Comparison of ENCODE assay signal across 8 cellular contexts in genomic region chr1:24640288-24640687, GRCh38. TPM values are rescaled to one million over a fixed set of nuclear protein-coding genes. Genes with fewer than 3 reads are reported as not detected.
A peak's percentile ranks its signal among the peaks of the same experiment; 100 is the strongest.
DNase-seq lines count a peak whose midpoint lies in the region; ATAC-seq and TF ChIP-seq lines count a peak whose summit lies in the region.

No MANE protein-coding gene starts in this region.

- DNase-seq in activated CD4-positive, alpha-beta T cell treated with anti-CD3 and anti-CD28 coated beads, Interleukin-2, amount 10 ng/mL, durations not matched to agents 7 days and 5 days = no peak
- DNase-seq in activated CD4-positive, alpha-beta T cell treated with anti-CD3 and anti-CD28 coated beads, Interleukin-2, amount 50 U/mL, for 48 hours = no peak
- peak; percentile 32 for DNase-seq in colonic mucosa
- no peak for DNase-seq in osteocyte (ENCODE audit: extremely low spot score, unreplicated experiment)
- DNase-seq in epidermal melanocyte (ENCODE audit: insufficient read length, low spot score) = no peak
- DNase-seq in NCI-H146 treated with DMSO at 0.1 percent for 48 hours (lab: John Stamatoyannopoulos, UW; ENCODE audit: unreplicated experiment) = no peak

- peaks cover 32% of the 10 kb centered on the region for H3K4me1 Mint-ChIP-seq in activated CD4-positive, alpha-beta T cell treated with anti-CD3 and anti-CD28 coated beads, Interleukin-2, amount 10 ng/mL, durations not matched to agents 7 days and 5 days
- peaks cover 21 to 28% (median 24%) of the 10 kb centered on the region in 3 donors for H3K4me1 Mint-ChIP-seq in IgD-negative memory B cell
- H3K4me1 Mint-ChIP-seq in osteocyte (ENCODE audit: unreplicated experiment) = peaks cover 22% of the 10 kb centered on the region

- H3K4me1 ChIP-seq in colonic mucosa = no peaks in the 10 kb centered on the region

- peaks cover 13% of the 10 kb centered on the region for H3K27me3 Mint-ChIP-seq in activated CD4-positive, alpha-beta T cell treated with anti-CD3 and anti-CD28 coated beads, Interleukin-2, amount 10 ng/mL, durations not matched to agents 7 days and 5 days
- H3K27me3 Mint-ChIP-seq in IgD-negative memory B cell = no peaks in the 10 kb centered on the region
- peaks cover 23% of the 10 kb centered on the region for H3K27me3 Mint-ChIP-seq in osteocyte (ENCODE audit: unreplicated experiment)

- H3K27ac Mint-ChIP-seq in activated CD4-positive, alpha-beta T cell treated with anti-CD3 and anti-CD28 coated beads, Interleukin-2, amount 10 ng/mL, durations not matched to agents 7 days and 5 days = peak overlapping the region; percentile 100
- peak overlapping the region in 2 of 3 donors; percentile 19 to 91 for H3K27ac Mint-ChIP-seq in IgD-negative memory B cell
- no peak overlapping the region for H3K27ac Mint-ChIP-seq in osteocyte (ENCODE audit: unreplicated experiment)

- no peaks in the 10 kb centered on the region for H3K9me3 ChIP-seq in colonic mucosa

- no peak overlapping the region for H3K27ac ChIP-seq in colonic mucosa

- no peak for TF ChIP-seq CTCF in colonic mucosa (IDR thresholded peaks at IDR 0.05)
- no peak for TF ChIP-seq CTCF in osteocyte (IDR thresholded peaks at IDR 0.05)

- intact Hi-C loops in colonic mucosa (cut with DNase I) = no loop called here

- no peaks in the 10 kb centered on the region for H3K9me3 Mint-ChIP-seq in activated CD4-positive, alpha-beta T cell treated with anti-CD3 and anti-CD28 coated beads, Interleukin-2, amount 10 ng/mL, durations not matched to agents 7 days and 5 days
- H3K9me3 Mint-ChIP-seq in IgD-negative memory B cell = no peaks in the 10 kb centered on the region
- H3K9me3 Mint-ChIP-seq in osteocyte (ENCODE audit: unreplicated experiment) = no peaks in the 10 kb centered on the region

- H3K36me3 Mint-ChIP-seq in activated CD4-positive, alpha-beta T cell treated with anti-CD3 and anti-CD28 coated beads, Interleukin-2, amount 10 ng/mL, durations not matched to agents 7 days and 5 days (ENCODE audit: low read depth) = peaks cover 9% of the 10 kb centered on the region
- H3K36me3 Mint-ChIP-seq in IgD-negative memory B cell = peaks cover 1% of the 10 kb centered on the region
- peaks cover 3% of the 10 kb centered on the region for H3K36me3 Mint-ChIP-seq in osteocyte (ENCODE audit: unreplicated experiment)

- H3K36me3 ChIP-seq in colonic mucosa = no peaks in the 10 kb centered on the region

- no peak overlapping the region for H3K4me3 ChIP-seq in colonic mucosa

- H3K27me3 ChIP-seq in colonic mucosa = no peaks in the 10 kb centered on the region

- H3K4me3 Mint-ChIP-seq in activated CD4-positive, alpha-beta T cell treated with anti-CD3 and anti-CD28 coated beads, Interleukin-2, amount 10 ng/mL, durations not matched to agents 7 days and 5 days = peak overlapping the region; percentile 43
- H3K4me3 Mint-ChIP-seq in IgD-negative memory B cell (peak overlapping the region in 3 of 4 donors; percentile 56 to 92 (median 75)), osteocyte (ENCODE audit: unreplicated experiment) (peak overlapping the region; percentile 97)

- POLR2A ChIA-PET in activated CD4-positive, alpha-beta T cell treated with anti-CD3 and anti-CD28 coated beads, Interleukin-2, amount 10 ng/mL, durations not matched to agents 7 days and 5 days (lab: Charles Lee) = no interaction called here

- H3K9ac ChIP-seq in colonic mucosa (ENCODE audit: low read depth in 2 of 2, low read length in 2 of 2) = no peak overlapping the region

- no peak for ATAC-seq in HG03025 (IDR thresholded peaks at IDR 0.05; ENCODE audit: low FRiP score, unreplicated experiment)

- CTCF ChIA-PET in activated CD4-positive, alpha-beta T cell treated with anti-CD3 and anti-CD28 coated beads, Interleukin-2, amount 10 ng/mL, durations not matched to agents 7 days and 5 days (lab: Charles Lee) = interaction anchor here (0.6 to 1.3 kb wide), 4 partner anchors 29 to 803 kb away, joined by 3 read pairs; partner anchors contain the start of gene NIPAL3

RNA-seq across cellular contexts. Expression of gene SRRM1, which starts 2.8 kb away (rescaled TPM):
- total RNA-seq in activated CD4-positive, alpha-beta T cell treated with anti-CD3 and anti-CD28 coated beads, Interleukin-2, amount 10 ng/mL, durations not matched to agents 7 days and 5 days = 100 to 1,000 TPM; 183 to 191 TPM
- polyA plus RNA-seq in IgD-negative memory B cell = 317 TPM
- total RNA-seq in colonic mucosa (100 to 1,000 TPM; 110 to 147 TPM), osteocyte (110 and 116 TPM in 2 replicates)

Comparison
In these comparisons a context has a peak if more than half of its experiments do, and no peak if none do; other contexts are left out.
1. H3K4me3 Mint-ChIP-seq: peak in every context shown above with its lines; median percentile 97 in osteocyte; 75 in IgD-negative memory B cell; 43 in activated CD4-positive, alpha-beta T cell treated with anti-CD3 and anti-CD28 coated beads, Interleukin-2, amount 10 ng/mL, durations not matched to agents 7 days and 5 days.